In the genomic region with DNA sequence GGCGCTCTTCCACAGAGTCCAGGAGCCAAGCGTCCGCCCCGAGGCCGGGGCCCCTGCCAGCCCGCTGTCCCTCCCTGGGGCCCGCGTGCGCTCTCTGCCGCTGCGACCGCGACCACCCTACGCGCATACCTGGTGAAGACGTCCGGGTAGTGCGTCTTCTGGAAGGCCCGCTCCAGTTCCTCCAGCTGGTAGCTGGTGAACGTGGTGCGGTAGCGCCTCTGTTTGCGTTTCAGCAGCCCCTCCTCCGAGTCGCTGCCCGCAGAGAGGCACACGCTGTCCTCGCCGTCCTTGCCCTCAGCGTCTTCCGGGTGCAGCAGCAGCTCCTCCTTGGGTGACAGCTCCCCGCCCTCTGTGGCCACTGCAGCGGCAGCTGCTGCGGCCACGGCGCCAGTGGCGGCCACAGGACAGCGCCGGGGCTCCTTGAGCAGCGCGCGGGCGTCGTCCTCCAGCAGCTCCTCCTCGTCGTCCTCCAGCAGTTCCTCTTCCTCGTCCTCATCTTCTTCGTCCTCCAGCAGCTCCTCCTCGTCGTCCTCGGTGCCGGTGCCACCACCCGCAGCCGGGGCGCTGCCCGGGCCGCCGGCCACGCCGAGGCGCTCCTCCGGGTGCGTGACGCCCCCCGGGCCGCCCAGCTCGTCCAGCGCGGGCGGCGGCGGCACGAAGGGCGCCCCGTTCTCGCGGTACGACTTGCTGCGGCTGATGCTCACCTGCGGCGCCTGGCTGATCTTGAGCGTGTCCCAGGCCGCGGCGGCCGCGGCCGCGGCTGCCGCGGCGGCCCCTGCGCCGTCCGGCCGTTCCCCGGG, we compare ENCODE assay signal across 9 cellular contexts. TPM values are rescaled to one million over a fixed set of nuclear protein-coding genes. Genes with fewer than 3 reads are reported as not detected.
A peak's percentile ranks its signal among the peaks of the same experiment; 100 is the strongest.
DNase-seq lines count a peak whose midpoint lies in the region; ATAC-seq and TF ChIP-seq lines count a peak whose summit lies in the region.
"Had no signal": no experiment of that assay in that cellular context is flagged by ENCODE, and none has a peak within 500 bp of the region (broad histone marks: within the 10 kb centered on the region; RNA-seq: fewer than 3 reads in every experiment).

No MANE protein-coding gene starts in this region.

- peak overlapping the region; percentile 41; the same call in 1 of the 2 replicates for H3K4me3 ChIP-seq in GM08714 (ENCODE audit: low read length)
- no peak overlapping the region for H3K4me3 ChIP-seq in parathyroid adenoma (ENCODE audit: low read depth, low read length)

- CTCF ChIA-PET in MCF 10A (lab: Yijun Ruan, JAX), result no interaction called here

- H3K4me2 ChIP-seq in parathyroid adenoma (ENCODE audit: low read length), result peak overlapping the region; percentile 31

- peaks cover 31% of the 10 kb centered on the region for H3K27me3 Mint-ChIP-seq in MCF 10A (ENCODE audit: insufficient read depth, unreplicated experiment)

- intact Hi-C loops in MCF 10A (cut with micrococcal nuclease), result no loop called here

- H3K4me3 Mint-ChIP-seq in MCF 10A (ENCODE audit: unreplicated experiment), result peak overlapping the region; percentile 65

- H3K4me1 ChIP-seq in parathyroid adenoma, result no peaks in the 10 kb centered on the region

- no peaks in the 10 kb centered on the region for H3K36me3 ChIP-seq in parathyroid adenoma (ENCODE audit: control insufficient read depth, insufficient read depth, low read length)

- H3K9ac ChIP-seq in parathyroid adenoma, result no peak overlapping the region

- ATAC-seq in GM18873 (IDR thresholded peaks at IDR 0.05; ENCODE audit: low FRiP score, unreplicated experiment) (no peak), GM19324 (IDR thresholded peaks at IDR 0.05; ENCODE audit: low FRiP score, unreplicated experiment) (no peak)

- TF ChIP-seq CTCF in MCF 10A (IDR thresholded peaks at IDR 0.05; ENCODE audit: unreplicated experiment) (no peak), parathyroid adenoma (IDR thresholded peaks at IDR 0.05) (no peak)

- no TSS peak for BruUV-seq in MCF 10A (replicated peaks; lab: Mats Ljungman, UMichigan)

- H3K27ac ChIP-seq in parathyroid adenoma, result no peak overlapping the region

- POLR2A ChIA-PET in MCF 10A (lab: Yijun Ruan, JAX), result interaction anchor here (1.1 kb wide), 1 partner anchor 37 kb away, joined by 3 read pairs; no protein-coding TSS in a partner anchor

- H3K9me3 Mint-ChIP-seq in MCF 10A (ENCODE audit: unreplicated experiment), result no peaks in the 10 kb centered on the region

- no peaks in the 10 kb centered on the region for H3K4me1 Mint-ChIP-seq in MCF 10A (ENCODE audit: insufficient read depth, unreplicated experiment)

- H3K36me3 Mint-ChIP-seq in MCF 10A (ENCODE audit: insufficient read depth, unreplicated experiment), result no peaks in the 10 kb centered on the region

- peaks cover 4% of the 10 kb centered on the region for H3K27me3 ChIP-seq in parathyroid adenoma (ENCODE audit: control insufficient read depth, insufficient read depth, low read length)

- H3K79me2 ChIP-seq in parathyroid adenoma, result no peaks in the 10 kb centered on the region

- DNase-seq in HuH-7.5 (ENCODE audit: low spot score) (peak; percentile 45), MCF 10A (ENCODE audit: unreplicated experiment) (no peak), NCI-H1436 treated with DMSO at 0.1 percent for 48 hours (lab: John Stamatoyannopoulos, UW) (no peak)
- no peak for DNase-seq in stimulated activated CD4-positive, alpha-beta T cell treated with anti-CD3 and anti-CD28 coated beads, Interleukin-1b, Interleukin-23, amount 100 ng/mL, for 48 hours

- no peaks in the 10 kb centered on the region for H3K9me3 ChIP-seq in parathyroid adenoma (ENCODE audit: control insufficient read depth, low read length)

- H3K27ac Mint-ChIP-seq in MCF 10A (ENCODE audit: low read depth, unreplicated experiment), result no peak overlapping the region

- no peak overlapping the region for H2AFZ ChIP-seq in parathyroid adenoma

RNA-seq across cellular contexts. Expression of gene ARX, which starts 2.8 kb away (rescaled TPM):
- total RNA-seq in MCF 10A (2022), result 0.10 TPM in 1 of 2 replicates, not detected in the other
- total RNA-seq: kidney epithelial cell had no signal
